Comparison of ENCODE assay signal across 9 cellular contexts in the genomic region with DNA sequence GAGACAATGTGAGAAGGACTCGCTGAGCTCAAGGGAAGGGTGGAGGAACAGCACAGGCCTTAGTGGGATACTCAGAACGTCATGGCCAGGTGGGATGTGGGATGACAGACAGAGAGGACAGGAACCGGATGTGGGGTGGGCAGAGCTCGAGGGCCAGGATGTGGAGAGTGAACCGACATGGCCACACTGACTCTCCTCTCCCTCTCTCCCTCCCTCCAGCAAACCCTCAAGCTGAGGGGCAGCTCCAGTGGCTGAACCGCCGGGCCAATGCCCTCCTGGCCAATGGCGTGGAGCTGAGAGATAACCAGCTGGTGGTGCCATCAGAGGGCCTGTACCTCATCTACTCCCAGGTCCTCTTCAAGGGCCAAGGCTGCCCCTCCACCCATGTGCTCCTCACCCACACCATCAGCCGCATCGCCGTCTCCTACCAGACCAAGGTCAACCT. TPM values are rescaled to one million over a fixed set of nuclear protein-coding genes. Genes with fewer than 3 reads are reported as not detected.
DNase-seq lines count a peak whose midpoint lies in the region; TF ChIP-seq lines count a peak whose summit lies in the region.
"Had no signal": no experiment of that assay in that cellular context is flagged by ENCODE, and none has a peak within 500 bp of the region (broad histone marks: within the 10 kb centered on the region; RNA-seq: fewer than 3 reads in every experiment).

No MANE protein-coding gene starts in this region.

- no peak for TF ChIP-seq CTCF in neural crest cell (conservative IDR thresholded peaks at IDR 0.05)
- no peak for TF ChIP-seq CTCF in Calu3 (IDR thresholded peaks at IDR 0.05; ENCODE audit: unreplicated experiment)

- peaks cover 0 to 1% of the 10 kb centered on the region in 2 donors for H3K27me3 Mint-ChIP-seq in CD8-positive, alpha-beta memory T cell
- H3K27me3 Mint-ChIP-seq in activated T-helper 2 cell treated with anti-CD3 and anti-CD28 coated beads, Interferon-gamma antibody, Interleukin-2, Interleukin-4, amounts not matched to agents 10 μg/mL and 5 μg/mL and 100 μg/mL, durations not matched to agents 14 hours and 24 hours and 36 hours (ENCODE audit: low read depth) = peaks cover 4% of the 10 kb centered on the region
- H3K27me3 Mint-ChIP-seq in neural crest cell (ENCODE audit: low read depth) (peaks cover 16% of the 10 kb centered on the region), Calu3 (ENCODE audit: unreplicated experiment) (peaks cover 66% of the 10 kb centered on the region)

- H3K9me3 ChIP-seq in CD8-positive, alpha-beta memory T cell (ENCODE audit: low read length) = no peaks in the 10 kb centered on the region
- H3K9me3 ChIP-seq in KOPT-K1 (ENCODE audit: insufficient read depth, low read length, poor library complexity, severe bottlenecking) = no peaks in the 10 kb centered on the region

- POLR2A ChIA-PET in CD8-positive, alpha-beta memory T cell (lab: Charles Lee) = interaction anchor here (0.6 to 7.6 kb wide), 15 partner anchors 9 to 326 kb away, joined by 3 to 42 read pairs (median 4); a partner anchor contains a TSS

- H3K27ac ChIP-seq in CD8-positive, alpha-beta memory T cell (ENCODE audit: low read depth, low read length) = peak overlapping the region; percentile 60
- H3K27ac ChIP-seq in KOPT-K1 (ENCODE audit: low read depth, low read length, poor library complexity, severe bottlenecking) = peak overlapping the region; percentile 86

- H3K4me3 ChIP-seq in CD8-positive, alpha-beta memory T cell (ENCODE audit: low read length) = peak overlapping the region; percentile 82

- H3K4me1 ChIP-seq in CD8-positive, alpha-beta memory T cell (ENCODE audit: insufficient read depth, low read length) = peaks cover 77% of the 10 kb centered on the region

- in situ Hi-C loops in ACHN (cut with HindIII; ENCODE audit: low pct_ligation_motif_present, low pct_unique_long_range_greater_than_20kb, low sequenced_read_pairs) = no loop called here

- peaks cover 5% of the 10 kb centered on the region for H3K36me3 ChIP-seq in CD8-positive, alpha-beta memory T cell (ENCODE audit: insufficient read depth, low read length)
- H3K36me3 ChIP-seq in KOPT-K1 (ENCODE audit: insufficient read depth, low read length) = peaks cover 26% of the 10 kb centered on the region; the same call in 1 of the 2 replicates

- H3K27ac Mint-ChIP-seq in CD8-positive, alpha-beta memory T cell = peak overlapping the region; percentile 92 to 100 (median 100)
- peak overlapping the region; percentile 95 for H3K27ac Mint-ChIP-seq in activated T-helper 2 cell treated with anti-CD3 and anti-CD28 coated beads, Interferon-gamma antibody, Interleukin-2, Interleukin-4, amounts not matched to agents 10 μg/mL and 5 μg/mL and 100 μg/mL, durations not matched to agents 14 hours and 24 hours and 36 hours
- H3K27ac Mint-ChIP-seq in neural crest cell (ENCODE audit: unreplicated experiment) = peak overlapping the region; percentile 35
- no peak overlapping the region for H3K27ac Mint-ChIP-seq in Calu3 (ENCODE audit: unreplicated experiment)

- intact Hi-C loops in activated T-helper 2 cell treated with anti-CD3 and anti-CD28 coated beads, Interferon-gamma antibody, Interleukin-2, Interleukin-4, amounts not matched to agents 10 μg/mL and 5 μg/mL and 100 μg/mL, durations not matched to agents 14 hours and 24 hours and 36 hours (cut with micrococcal nuclease) = loop anchor here (1.0 to 10.0 kb wide), 2 partner anchors 9 to 248 kb away; a partner anchor contains a TSS
- intact Hi-C loops in Calu3 (cut with micrococcal nuclease; ENCODE audit: unreplicated experiment) = no loop called here

- peaks cover 14 to 55% (median 16%) of the 10 kb centered on the region in 3 donors for H3K36me3 Mint-ChIP-seq in CD8-positive, alpha-beta memory T cell
- peaks cover 64% of the 10 kb centered on the region for H3K36me3 Mint-ChIP-seq in activated T-helper 2 cell treated with anti-CD3 and anti-CD28 coated beads, Interferon-gamma antibody, Interleukin-2, Interleukin-4, amounts not matched to agents 10 μg/mL and 5 μg/mL and 100 μg/mL, durations not matched to agents 14 hours and 24 hours and 36 hours (ENCODE audit: low read depth)
- H3K36me3 Mint-ChIP-seq in neural crest cell (ENCODE audit: low read depth) (no peaks in the 10 kb centered on the region), Calu3 (ENCODE audit: insufficient read depth, unreplicated experiment) (peaks cover 13% of the 10 kb centered on the region)

- CTCF ChIA-PET in CD8-positive, alpha-beta memory T cell (lab: Charles Lee) = interaction anchor here (0.8 to 19.7 kb wide), 4 partner anchors 15 to 253 kb away, joined by 6 to 692 read pairs (median 292); a partner anchor contains a TSS
- CTCF ChIA-PET in Calu3 (lab: Charles Lee) = interaction anchor here (0.6 to 1.8 kb wide), 5 partner anchors 13 to 384 kb away, joined by 3 to 5 read pairs (median 3); no protein-coding TSS in a partner anchor

- peak in 4 of 5 donors; percentile 45 to 69 (median 59) for DNase-seq in CD8-positive, alpha-beta memory T cell
- DNase-seq in activated T-helper 2 cell treated with anti-CD3 and anti-CD28 coated beads, Interferon-gamma antibody, Interleukin-2, Interleukin-4, amounts not matched to agents 10 μg/mL and 5 μg/mL and 100 μg/mL, durations not matched to agents 14 hours and 24 hours and 36 hours (ENCODE audit: low spot score) = peak; percentile 54
- no peak for DNase-seq in neural crest cell (ENCODE audit: low read depth, low spot score)
- no peak for DNase-seq in NCI-H1417 treated with DMSO at 0.1 percent for 48 hours (lab: John Stamatoyannopoulos, UW)
- no peak for DNase-seq in ACHN
- no peak for DNase-seq in Calu3
- no peak for DNase-seq in OCI-M2 (lab: John Stamatoyannopoulos, UW; ENCODE audit: unreplicated experiment)

- H3K9me3 Mint-ChIP-seq in CD8-positive, alpha-beta memory T cell = peaks cover 0 to 2% (median 0%) of the 10 kb centered on the region in 5 donors
- H3K9me3 Mint-ChIP-seq in activated T-helper 2 cell treated with anti-CD3 and anti-CD28 coated beads, Interferon-gamma antibody, Interleukin-2, Interleukin-4, amounts not matched to agents 10 μg/mL and 5 μg/mL and 100 μg/mL, durations not matched to agents 14 hours and 24 hours and 36 hours = no peaks in the 10 kb centered on the region
- H3K9me3 Mint-ChIP-seq in neural crest cell (no peaks in the 10 kb centered on the region), Calu3 (ENCODE audit: low read depth, unreplicated experiment) (no peaks in the 10 kb centered on the region)

- no TSS peak for BruUV-seq in Calu3 (replicated peaks; lab: Mats Ljungman, UMichigan)

- H3K4me1 Mint-ChIP-seq in CD8-positive, alpha-beta memory T cell = peaks cover 82 to 90% (median 85%) of the 10 kb centered on the region in 3 donors
- peaks cover 75% of the 10 kb centered on the region for H3K4me1 Mint-ChIP-seq in activated T-helper 2 cell treated with anti-CD3 and anti-CD28 coated beads, Interferon-gamma antibody, Interleukin-2, Interleukin-4, amounts not matched to agents 10 μg/mL and 5 μg/mL and 100 μg/mL, durations not matched to agents 14 hours and 24 hours and 36 hours (ENCODE audit: low read depth)
- H3K4me1 Mint-ChIP-seq in neural crest cell = peaks cover 15% of the 10 kb centered on the region
- H3K4me1 Mint-ChIP-seq in Calu3 (ENCODE audit: low read depth, unreplicated experiment) = peaks cover 17% of the 10 kb centered on the region

- peak overlapping the region; percentile 98 to 100 (median 100) for H3K4me3 Mint-ChIP-seq in CD8-positive, alpha-beta memory T cell
- H3K4me3 Mint-ChIP-seq in activated T-helper 2 cell treated with anti-CD3 and anti-CD28 coated beads, Interferon-gamma antibody, Interleukin-2, Interleukin-4, amounts not matched to agents 10 μg/mL and 5 μg/mL and 100 μg/mL, durations not matched to agents 14 hours and 24 hours and 36 hours (ENCODE audit: low read depth) = peak overlapping the region; percentile 92
- H3K4me3 Mint-ChIP-seq in neural crest cell (no peak overlapping the region), Calu3 (ENCODE audit: low read depth, unreplicated experiment) (no peak overlapping the region)

- no peaks in the 10 kb centered on the region for H3K27me3 ChIP-seq in CD8-positive, alpha-beta memory T cell (ENCODE audit: insufficient read depth, low read length, poor library complexity, severe bottlenecking)

RNA-seq across cellular contexts. Expression of a gene that starts 1.6 kb away (rescaled TPM):
- total RNA-seq in CD8-positive, alpha-beta memory T cell = 100 to 1,000 TPM; 207 to 215 TPM
- polyA plus RNA-seq in CD8-positive, alpha-beta memory T cell = 7.9 TPM
- total RNA-seq in activated T-helper 2 cell treated with anti-CD3 and anti-CD28 coated beads, Interferon-gamma antibody, Interleukin-2, Interleukin-4, amounts not matched to agents 10 μg/mL and 5 μg/mL and 100 μg/mL, durations not matched to agents 14 hours and 24 hours and 36 hours = 94.4 and 96.8 TPM in 2 replicates
- total RNA-seq in neural crest cell (not detected in 2 replicates), Calu3 (2022) (0.22 and 0.68 TPM in 2 replicates)

RNA-seq across cellular contexts. Expression of a gene that starts 4.8 kb away (rescaled TPM):
- 100 to 1,000 TPM; 839 to 854 TPM for total RNA-seq in CD8-positive, alpha-beta memory T cell
- 23.3 TPM for polyA plus RNA-seq in CD8-positive, alpha-beta memory T cell
- 293 and 308 TPM in 2 replicates for total RNA-seq in activated T-helper 2 cell treated with anti-CD3 and anti-CD28 coated beads, Interferon-gamma antibody, Interleukin-2, Interleukin-4, amounts not matched to agents 10 μg/mL and 5 μg/mL and 100 μg/mL, durations not matched to agents 14 hours and 24 hours and 36 hours
- total RNA-seq in neural crest cell (0.26 and 0.36 TPM in 2 replicates), Calu3 (2022) (not detected in 2 replicates)
- total RNA-seq: ureter had no signal

RNA-seq across cellular contexts. Expression of a gene that starts 5.3 kb away (rescaled TPM):
- 100 to 1,000 TPM; 196 to 206 TPM for total RNA-seq in CD8-positive, alpha-beta memory T cell
- 1,182 TPM for polyA plus RNA-seq in CD8-positive, alpha-beta memory T cell
- total RNA-seq in activated T-helper 2 cell treated with anti-CD3 and anti-CD28 coated beads, Interferon-gamma antibody, Interleukin-2, Interleukin-4, amounts not matched to agents 10 μg/mL and 5 μg/mL and 100 μg/mL, durations not matched to agents 14 hours and 24 hours and 36 hours = 16.3 and 16.6 TPM in 2 replicates
- total RNA-seq in neural crest cell = not detected in 2 replicates
- 0.44 and 1.4 TPM in 2 replicates for total RNA-seq in Calu3 (2022)

RNA-seq across cellular contexts. Expression of a gene that starts 9.2 kb away (rescaled TPM):
- 10 to 100 TPM; 22.0 to 22.4 TPM for total RNA-seq in CD8-positive, alpha-beta memory T cell
- 49.6 TPM for polyA plus RNA-seq in CD8-positive, alpha-beta memory T cell
- total RNA-seq in activated T-helper 2 cell treated with anti-CD3 and anti-CD28 coated beads, Interferon-gamma antibody, Interleukin-2, Interleukin-4, amounts not matched to agents 10 μg/mL and 5 μg/mL and 100 μg/mL, durations not matched to agents 14 hours and 24 hours and 36 hours = 10.2 and 14.6 TPM in 2 replicates
- total RNA-seq in neural crest cell = not detected in 2 replicates
- 0.94 TPM in 1 of 2 replicates, not detected in the other for total RNA-seq in Calu3 (2022)

RNA-seq across cellular contexts. Expression of a gene that starts 15.9 kb away (rescaled TPM):
- total RNA-seq in CD8-positive, alpha-beta memory T cell = 10 to 100 TPM; 22.4 to 26.3 TPM
- polyA plus RNA-seq in CD8-positive, alpha-beta memory T cell = 328 TPM
- 8.0 and 9.3 TPM in 2 replicates for total RNA-seq in activated T-helper 2 cell treated with anti-CD3 and anti-CD28 coated beads, Interferon-gamma antibody, Interleukin-2, Interleukin-4, amounts not matched to agents 10 μg/mL and 5 μg/mL and 100 μg/mL, durations not matched to agents 14 hours and 24 hours and 36 hours
- not detected in 2 replicates for total RNA-seq in neural crest cell
- total RNA-seq in Calu3 (2022) = not detected in 2 replicates
- total RNA-seq: ureter had no signal

Comparison
In these comparisons a context has a peak if more than half of its experiments do, and no peak if none do; other contexts are left out.
1. DNase-seq: peak in CD8-positive, alpha-beta memory T cell (4 of 5) and activated T-helper 2 cell treated with anti-CD3 and anti-CD28 coated beads, Interferon-gamma antibody, Interleukin-2, Interleukin-4, amounts not matched to agents 10 μg/mL and 5 μg/mL and 100 μg/mL, durations not matched to agents 14 hours and 24 hours and 36 hours (single experiment); none in neural crest cell (single experiment), NCI-H1417 treated with DMSO at 0.1 percent for 48 hours (single experiment), ACHN (single experiment), Calu3 (single experiment) and OCI-M2 (single experiment).
2. H3K4me3 Mint-ChIP-seq: peak in CD8-positive, alpha-beta memory T cell (7 of 7) and activated T-helper 2 cell treated with anti-CD3 and anti-CD28 coated beads, Interferon-gamma antibody, Interleukin-2, Interleukin-4, amounts not matched to agents 10 μg/mL and 5 μg/mL and 100 μg/mL, durations not matched to agents 14 hours and 24 hours and 36 hours (single experiment); none in neural crest cell (single experiment) and Calu3 (single experiment).
3. RNA of a gene that starts 1.6 kb away (total RNA-seq): 207 to 215 TPM in CD8-positive, alpha-beta memory T cell and 94.4 to 96.8 TPM in activated T-helper 2 cell treated with anti-CD3 and anti-CD28 coated beads, Interferon-gamma antibody, Interleukin-2, Interleukin-4, amounts not matched to agents 10 μg/mL and 5 μg/mL and 100 μg/mL, durations not matched to agents 14 hours and 24 hours and 36 hours; 0.22 to 0.68 TPM in Calu3 and not detected in neural crest cell; every median in the first group is over 10 times any median in the second.
4. RNA of a gene that starts 4.8 kb away (total RNA-seq): 839 to 854 TPM in CD8-positive, alpha-beta memory T cell and 293 to 308 TPM in activated T-helper 2 cell treated with anti-CD3 and anti-CD28 coated beads, Interferon-gamma antibody, Interleukin-2, Interleukin-4, amounts not matched to agents 10 μg/mL and 5 μg/mL and 100 μg/mL, durations not matched to agents 14 hours and 24 hours and 36 hours; 0.26 to 0.36 TPM in neural crest cell and not detected in Calu3; every median in the first group is over 100 times any median in the second.
5. RNA of a gene that starts 5.3 kb away (total RNA-seq): 196 to 206 TPM in CD8-positive, alpha-beta memory T cell; 16.3 to 16.6 TPM in activated T-helper 2 cell treated with anti-CD3 and anti-CD28 coated beads, Interferon-gamma antibody, Interleukin-2, Interleukin-4, amounts not matched to agents 10 μg/mL and 5 μg/mL and 100 μg/mL, durations not matched to agents 14 hours and 24 hours and 36 hours, 0.44 to 1.4 TPM in Calu3 and not detected in neural crest cell; every median in the first group is over 10 times any median in the second.